Comparison of ENCODE assay signal across 1 cellular context in genomic region chr2:106147665-106148064, GRCh38.
TF ChIP-seq lines count a peak whose summit lies in the region.

No MANE protein-coding gene starts in this region.

TF ChIP-seq in GM23338, 12 proteins besides CTCF, POLR2A, EP300 and RAD21 (continued from another document):
- TF ChIP-seq ZNF462 (CRISPR knock-in tag; IDR thresholded peaks at IDR 0.05) (no peak), ETS1 (IDR thresholded peaks at IDR 0.05) (no peak), NANOG (IDR thresholded peaks at IDR 0.05; ENCODE audit: borderline replicate concordance) (no peak), CREB1 (CRISPR knock-in tag; IDR thresholded peaks at IDR 0.05; ENCODE audit: low read depth) (no peak), POLR2AphosphoS5 (IDR thresholded peaks at IDR 0.05; ENCODE audit: low read depth) (no peak)
